ENCODE assay signal across 1 cellular context in the genomic region with DNA sequence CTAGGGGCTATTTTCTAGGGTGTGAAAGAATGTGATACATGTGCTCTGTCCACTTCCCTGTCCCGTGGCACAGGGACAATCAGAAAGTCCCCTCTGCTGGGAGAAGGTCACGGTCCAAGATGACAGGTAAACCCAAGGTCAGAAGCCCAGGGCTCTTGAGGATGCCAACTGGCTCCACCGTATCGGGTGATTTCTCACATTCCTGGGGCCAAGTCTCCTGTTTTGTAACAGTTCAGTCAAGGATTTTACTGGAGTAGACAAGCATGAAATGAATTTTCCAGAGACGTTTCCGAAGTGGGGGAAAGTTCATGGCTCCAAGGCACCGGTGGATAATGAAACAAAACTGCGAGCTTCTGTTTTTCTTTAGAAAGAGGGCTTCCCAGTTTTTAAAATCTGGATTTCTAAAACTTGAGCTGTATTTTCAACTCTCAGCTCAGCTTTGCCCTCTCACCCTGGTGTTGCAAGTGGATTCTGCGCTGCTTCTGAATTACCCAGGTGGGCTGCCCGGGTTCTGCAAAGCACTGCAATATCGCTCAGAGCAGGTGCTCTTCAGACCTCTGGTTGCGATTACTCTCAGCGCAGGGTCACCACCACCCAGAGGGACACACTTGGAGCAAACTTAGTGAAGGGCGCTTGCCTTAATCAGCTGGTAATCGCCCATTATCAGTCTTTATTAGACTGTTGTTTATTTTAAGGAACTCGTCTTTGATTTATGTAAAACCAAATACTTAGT.
TF ChIP-seq lines count a peak whose summit lies in the region.

No MANE protein-coding gene starts in this region.

TF ChIP-seq in IMR-90, 13 proteins besides CTCF, POLR2A, EP300 and RAD21 (continued from another document):
- TF ChIP-seq FOS (IDR thresholded peaks at IDR 0.05; ENCODE audit: low read depth, low read length) (no peak), MAFK (IDR thresholded peaks at IDR 0.05; ENCODE audit: low read depth, low read length) (no peak)
TF ChIP-seq in IMR-90: peak in this region for 0.
